8 cellular contexts compared by ENCODE assay signal in the genomic region with DNA sequence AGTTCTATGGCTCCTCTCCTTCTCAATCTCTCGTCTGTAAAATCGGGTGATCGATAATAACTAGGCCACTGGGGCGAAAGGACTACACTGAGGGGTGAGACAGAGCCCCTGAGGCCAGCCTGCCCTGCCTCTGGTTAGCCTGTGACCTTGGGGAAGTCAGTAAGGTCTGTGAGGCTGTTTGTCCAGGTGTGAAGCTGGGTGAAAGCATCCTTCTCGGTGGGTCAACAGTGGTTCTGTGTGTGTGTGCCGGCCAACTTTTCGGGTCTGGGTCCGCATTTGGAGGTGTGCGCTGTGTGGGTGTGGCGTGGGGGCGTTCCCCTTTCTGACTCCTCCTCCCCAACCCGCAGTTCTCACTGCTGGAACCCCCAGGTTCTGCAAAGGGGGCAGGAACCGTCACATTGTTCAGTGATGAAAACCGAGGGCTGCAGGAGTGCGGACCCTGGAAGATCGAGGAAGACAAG. TPM values are rescaled to one million over a fixed set of nuclear protein-coding genes. Genes with fewer than 3 reads are reported as not detected.
A peak's percentile ranks its signal among the peaks of the same experiment; 100 is the strongest.
DNase-seq lines count a peak whose midpoint lies in the region; ATAC-seq, FAIRE-seq and TF ChIP-seq lines count a peak whose summit lies in the region.

No MANE protein-coding gene starts in this region.

- H3K27ac ChIP-seq in SJSA1 (no peak overlapping the region), K562 (ENCODE audit: extremely low read depth, low read depth, low read length) (peak overlapping the region; percentile 77)

- TSS peak; percentile 34 for BruUV-seq in K562 (replicated peaks; lab: Mats Ljungman, UMichigan)

- H3K9me1 ChIP-seq in K562 (ENCODE audit: control insufficient read depth, insufficient read depth, low read length): no peaks in the 10 kb centered on the region

- H3K27me3 ChIP-seq in SJSA1 (replicated peaks) (peaks cover 9% of the 10 kb centered on the region), K562 (ENCODE audit: control insufficient read depth in 2 of 2, insufficient read depth in 2 of 2, low read length in 2 of 2) (no peaks in the 10 kb centered on the region)

- DNase-seq in SJSA1 (ENCODE audit: low read depth in 1 of 2, low spot score in 2 of 2): no peak
- peak; percentile 61 to 73 (median 62) for DNase-seq in K562 (ENCODE audit: extremely low read depth in 1 of 4, low spot score in 3 of 4)
- no peak for DNase-seq in lower leg skin (ENCODE audit: low spot score in 2 of 2)

- H3K9me3 ChIP-seq in ES-I3 (ENCODE audit: control insufficient read depth, insufficient read depth, low read length) (no peaks in the 10 kb centered on the region), SJSA1 (replicated peaks) (no peaks in the 10 kb centered on the region), K562 (replicated peaks; ENCODE audit: control insufficient read depth, insufficient read depth, low read depth, low read length) (no peaks in the 10 kb centered on the region)

- WGBS in K562 (ENCODE audit: insufficient coverage, low coverage, missing lambda C conversion rate): 3% methylated on average over 14 of the region's 16 CpGs
- 41 to 52% methylated on average over 14 to 16 of the region's 16 CpGs for WGBS in lower leg skin, 2 donors

- H3K4me3 Mint-ChIP-seq in stimulated activated naive CD8-positive, alpha-beta T cell treated with anti-CD3 and anti-CD28 coated beads, Interleukin-15, Interleukin-2, amounts not matched to agents 100 ng/mL and 50 ng/mL, for 24 hours: peak overlapping the region; percentile 80

- TF ChIP-seq CTCF in K562 (IDR thresholded peaks at IDR 0.05 in 2 of 3, conservative IDR thresholded peaks at IDR 0.05 in 1 of 3; ENCODE audit: insufficient read depth in 2 of 3, low read depth in 1 of 3, low read length in 3 of 3) (no peak), lower leg skin (IDR thresholded peaks at IDR 0.05) (no peak)

- H3K4me3 ChIP-seq in SJSA1: peak overlapping the region; percentile 60; the same call in 1 of the 2 replicates
- peak overlapping the region; percentile 51 for H3K4me3 ChIP-seq in K562
- peak overlapping the region; percentile 35 for H3K4me3 ChIP-seq in lower leg skin (ENCODE audit: low read depth, poor library complexity, severe bottlenecking)

- TF ChIP-seq EP300 in K562 (IDR thresholded peaks at IDR 0.05; ENCODE audit: low read length): no peak

- in situ Hi-C loops in K562 (cut with MboI): no loop called here

- no peaks in the 10 kb centered on the region for H3K27me3 Mint-ChIP-seq in stimulated activated naive CD8-positive, alpha-beta T cell treated with anti-CD3 and anti-CD28 coated beads, Interleukin-15, Interleukin-2, amounts not matched to agents 100 ng/mL and 50 ng/mL, for 24 hours

- peaks cover 23% of the 10 kb centered on the region for H3K79me2 ChIP-seq in K562 (ENCODE audit: control insufficient read depth, insufficient read depth, low read length)

- peak overlapping the region; percentile 94 for H3K4me2 ChIP-seq in K562 (ENCODE audit: insufficient read depth, low read length)

- TF ChIP-seq POLR2A in K562 (conservative IDR thresholded peaks at IDR 0.05): no peak
- TF ChIP-seq POLR2A in lower leg skin (IDR thresholded peaks at IDR 0.05): no peak

- peak overlapping the region; percentile 85 for H3K9ac ChIP-seq in ES-I3 (ENCODE audit: low read depth, low read length)
- H3K9ac ChIP-seq in K562 (ENCODE audit: insufficient read depth in 1 of 2, low read depth in 2 of 2, low read length in 2 of 2): peak overlapping the region; percentile 75 to 94

- peak overlapping the region; percentile 78 for H2AFZ ChIP-seq in K562 (ENCODE audit: low read depth, low read length)

- peak; percentile 6 for FAIRE-seq in K562 (lab: Jason Lieb, UNC)

- H3K36me3 Mint-ChIP-seq in stimulated activated naive CD8-positive, alpha-beta T cell treated with anti-CD3 and anti-CD28 coated beads, Interleukin-15, Interleukin-2, amounts not matched to agents 100 ng/mL and 50 ng/mL, for 24 hours (ENCODE audit: low read depth): no peaks in the 10 kb centered on the region

- no peaks in the 10 kb centered on the region for H3K9me3 Mint-ChIP-seq in stimulated activated naive CD8-positive, alpha-beta T cell treated with anti-CD3 and anti-CD28 coated beads, Interleukin-15, Interleukin-2, amounts not matched to agents 100 ng/mL and 50 ng/mL, for 24 hours

- TF ChIP-seq RAD21 in K562 (CRISPR knock-in tag; conservative IDR thresholded peaks at IDR 0.05 in 1 of 2, IDR thresholded peaks at IDR 0.05 in 1 of 2): no peak

- H3K36me3 ChIP-seq in ES-I3 (ENCODE audit: insufficient read depth, low read length) (no peaks in the 10 kb centered on the region), SJSA1 (0 out of 2 replicates have a peak, but pooled peaks cover 6% of the 10 kb centered on the region), K562 (ENCODE audit: control insufficient read depth, insufficient read depth, low read length) (no peaks in the 10 kb centered on the region; the same call in 2 of the 3 replicates)

- intact Hi-C loops in K562 (cut with micrococcal nuclease) (loop anchor here (2.0 kb wide), 1 partner anchor 125 kb away; the partner anchor contains the start of gene CLTB), lower leg skin (cut with DNase I; ENCODE audit: low total_unique reads) (no loop called here)

- peaks cover 29% of the 10 kb centered on the region for H3K4me1 ChIP-seq in ES-I3 (ENCODE audit: insufficient read depth, low read length)
- peaks cover 28% of the 10 kb centered on the region for H3K4me1 ChIP-seq in SJSA1 (replicated peaks)
- peaks cover 41 to 50% of the 10 kb centered on the region in 2 experiments for H3K4me1 ChIP-seq in K562 (replicated peaks in 1 of 2; ENCODE audit: control insufficient read depth in 2 of 2, insufficient read depth in 2 of 2, low read length in 2 of 2)

- CTCF ChIA-PET in K562 (lab: Yijun Ruan, JAX; ENCODE audit: low intra/inter-chr PET ratio): interaction anchor here (0.6 to 2.1 kb wide), 2 partner anchors 95 to 126 kb away, joined by 3 to 7 read pairs; partner anchors contain the start of gene CLTB

- peak overlapping the region; percentile 81 for H3K27ac Mint-ChIP-seq in stimulated activated naive CD8-positive, alpha-beta T cell treated with anti-CD3 and anti-CD28 coated beads, Interleukin-15, Interleukin-2, amounts not matched to agents 100 ng/mL and 50 ng/mL, for 24 hours

- ATAC-seq in K562 (peak; percentile 44), HG02588 (IDR thresholded peaks at IDR 0.05; ENCODE audit: unreplicated experiment) (no peak), HG03175 (IDR thresholded peaks at IDR 0.05; ENCODE audit: unreplicated experiment) (no peak), GM21576 (IDR thresholded peaks at IDR 0.05; ENCODE audit: unreplicated experiment) (no peak)

- no peaks in the 10 kb centered on the region for H4K20me1 ChIP-seq in K562 (replicated peaks; ENCODE audit: control insufficient read depth, insufficient read depth, low read length)

- peaks cover 65% of the 10 kb centered on the region for H3K4me1 Mint-ChIP-seq in stimulated activated naive CD8-positive, alpha-beta T cell treated with anti-CD3 and anti-CD28 coated beads, Interleukin-15, Interleukin-2, amounts not matched to agents 100 ng/mL and 50 ng/mL, for 24 hours (ENCODE audit: low read depth)

- POLR2A ChIA-PET in K562 (lab: Yijun Ruan, JAX): interaction anchor here (1.3 to 1.6 kb wide), 2 partner anchors 8 to 18 kb away, joined by 4 read pairs; no protein-coding TSS in a partner anchor

TF ChIP-seq in K562, 482 proteins besides CTCF, POLR2A, EP300 and RAD21 (continues in another document):
- peak; percentile 27; the same call in 1 of the 2 replicates for TF ChIP-seq POLR2H (tag; IDR thresholded peaks at IDR 0.05; ENCODE audit: low read depth)

RNA-seq across cellular contexts. Expression of gene RNF44, which starts 5.0 kb away (rescaled TPM):
- 5.0 and 5.6 TPM in 2 replicates for total RNA-seq in SJSA1 (2014; rRNA removed; shearing (Covaris generic))
- 109 and 250 TPM in 2 replicates for total RNA-seq in K562 (2011; cell fraction: chromatin; rRNA removed; ENCODE audit: low replicate concordance)
- total RNA-seq in K562 (2011; cell fraction: nucleolus; rRNA removed): 141 and 156 TPM in 2 replicates
- 127 and 128 TPM in 2 replicates for total RNA-seq in K562 (2011; cell fraction: nucleoplasm; rRNA removed)
- total RNA-seq in K562 (2014; rRNA removed): 14.8 and 19.7 TPM in 2 replicates
- 4.8 and 5.1 TPM in 2 replicates for total RNA-seq in K562 (2014; rRNA removed; fragmentation: Illumina TruSeq; extraction: Trizol)
- 7.2 and 7.5 TPM in 2 replicates for total RNA-seq in K562 (2015; rRNA removed; fragmentation: Illumina TruSeq; extraction: Trizol)
- 64.0 and 82.6 TPM in 2 replicates for total RNA-seq in K562 (2021)
- polyA plus RNA-seq in K562 (2011; rRNA removed): 7.4 and 25.6 TPM in 2 replicates
- 9.9 and 13.1 TPM in 2 replicates for polyA plus RNA-seq in K562 (2011; cell fraction: cytosol; rRNA removed)
- 196 and 219 TPM in 2 replicates for polyA plus RNA-seq in K562 (2011; cell fraction: nucleus; rRNA removed)
- polyA plus RNA-seq in K562 (2012): 33.9 and 73.5 TPM in 2 replicates
- polyA plus RNA-seq in K562 (2014; fragmentation: Illumina TruSeq; extraction: Trizol): 20.5 and 39.3 TPM in 2 replicates
- 1 to 10 TPM; 1.6 to 2.5 TPM for polyA plus RNA-seq in K562 (2014; fragmentation: Nextera tagmentation; extraction: Ambion mirVana)
- 40.1 and 51.0 TPM in 2 replicates for polyA plus RNA-seq in K562 (2014; rRNA removed)
- polyA minus RNA-seq in K562 (2011; rRNA and poly(A)+ RNA removed): 2.8 and 3.0 TPM in 2 replicates
- 17.2 and 25.7 TPM in 2 replicates for polyA minus RNA-seq in K562 (2011; cell fraction: cytosol; rRNA and poly(A)+ RNA removed)
- polyA minus RNA-seq in K562 (2011; cell fraction: nucleus; rRNA and poly(A)+ RNA removed): 40.7 and 48.8 TPM in 2 replicates
- total RNA-seq in lower leg skin: 10 to 100 TPM; 29.6 to 45.7 (median 33.7) TPM

RNA-seq across cellular contexts. Expression of gene CDHR2, which starts 7.0 kb away (rescaled TPM):
- total RNA-seq in SJSA1 (2014; rRNA removed; shearing (Covaris generic)): not detected in 2 replicates
- total RNA-seq in K562 (2011; cell fraction: chromatin; rRNA removed; ENCODE audit: low replicate concordance): 1.0 TPM in 1 of 2 replicates, not detected in the other
- 0.13 and 0.17 TPM in 2 replicates for total RNA-seq in K562 (2011; cell fraction: nucleolus; rRNA removed)
- total RNA-seq in K562 (2011; cell fraction: nucleoplasm; rRNA removed): 0.15 TPM in 1 of 2 replicates, not detected in the other
- 0.04 and 0.09 TPM in 2 replicates for total RNA-seq in K562 (2014; rRNA removed)
- 0.10 and 0.18 TPM in 2 replicates for total RNA-seq in K562 (2014; rRNA removed; fragmentation: Illumina TruSeq; extraction: Trizol)
- 0.22 and 0.23 TPM in 2 replicates for total RNA-seq in K562 (2015; rRNA removed; fragmentation: Illumina TruSeq; extraction: Trizol)
- 0.36 and 0.62 TPM in 2 replicates for total RNA-seq in K562 (2021)
- polyA plus RNA-seq in K562 (2011; rRNA removed): 0.01 TPM in 1 of 2 replicates, not detected in the other
- polyA plus RNA-seq in K562 (2011; cell fraction: cytosol; rRNA removed): not detected in 2 replicates
- 0.06 and 0.18 TPM in 2 replicates for polyA plus RNA-seq in K562 (2011; cell fraction: nucleus; rRNA removed)
- polyA plus RNA-seq in K562 (2012): 0.07 and 0.42 TPM in 2 replicates
- polyA plus RNA-seq in K562 (2014; fragmentation: Illumina TruSeq; extraction: Trizol): 0.01 and 0.04 TPM in 2 replicates
- not detected for polyA plus RNA-seq in K562 (2014; fragmentation: Nextera tagmentation; extraction: Ambion mirVana)
- 0.03 TPM in 1 of 2 replicates, not detected in the other for polyA plus RNA-seq in K562 (2014; rRNA removed)
- not detected in 2 replicates for polyA minus RNA-seq in K562 (2011; rRNA and poly(A)+ RNA removed)
- polyA minus RNA-seq in K562 (2011; cell fraction: cytosol; rRNA and poly(A)+ RNA removed): 0.67 TPM in 1 of 2 replicates, not detected in the other
- polyA minus RNA-seq in K562 (2011; cell fraction: nucleus; rRNA and poly(A)+ RNA removed): 0.27 and 0.33 TPM in 2 replicates
- under 1 TPM in 3 of 4 donors, not detected in 1; 0.15 to 0.19 (median 0.15) TPM for total RNA-seq in lower leg skin

Comparison
In these comparisons a context has a peak if more than half of its experiments do, and no peak if none do; other contexts are left out.
1. DNase-seq: peak in K562 (4 of 4); none in SJSA1 (0 of 2) and lower leg skin (0 of 2).
2. Peak in every context shown above with its lines, with median percentiles within 50 percentile points of each other: H3K4me3 ChIP-seq.